In the genomic region with DNA sequence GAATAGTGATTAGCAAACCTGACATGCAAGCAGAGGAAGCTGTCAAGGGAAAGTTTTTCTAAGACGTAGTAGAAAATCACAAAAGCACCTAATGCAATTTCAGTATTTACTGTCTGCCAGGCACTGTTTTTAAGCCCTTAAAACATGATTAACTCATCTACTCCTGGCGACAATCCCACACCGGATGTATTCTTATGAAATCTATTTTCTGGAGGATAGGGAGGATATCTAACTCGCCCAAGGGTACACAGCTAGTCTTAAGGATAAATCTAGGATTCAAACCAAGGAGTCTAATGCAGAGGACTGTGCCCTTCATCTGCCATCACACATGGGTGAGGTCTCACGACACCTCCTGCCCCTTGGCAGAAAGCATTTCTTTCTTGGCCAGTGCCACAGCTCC, we compare ENCODE assay signal across 18 cellular contexts. TPM values are rescaled to one million over a fixed set of nuclear protein-coding genes. Genes with fewer than 3 reads are reported as not detected.
A peak's percentile ranks its signal among the peaks of the same experiment; 100 is the strongest.
DNase-seq lines count a peak whose midpoint lies in the region; ATAC-seq and TF ChIP-seq lines count a peak whose summit lies in the region.
"Had no signal": no experiment of that assay in that cellular context is flagged by ENCODE, and none has a peak within 500 bp of the region (broad histone marks: within the 10 kb centered on the region; RNA-seq: fewer than 3 reads in every experiment).

No MANE protein-coding gene starts in this region.

- intact Hi-C loops in spleen (cut with DNase I; ENCODE audit: low total_unique reads): no loop called here

- H3K36me3 ChIP-seq in adipocyte (ENCODE audit: control insufficient read depth, insufficient read depth, low read length, severe bottlenecking) (no peaks in the 10 kb centered on the region), spleen (no peaks in the 10 kb centered on the region)
- H3K36me3 ChIP-seq: brain microvascular endothelial cell, left lung, ovary had no signal

- no peak for TF ChIP-seq POLR2A in spleen (IDR thresholded peaks at IDR 0.05)

- H3K27me3 ChIP-seq in adipocyte (replicated peaks; ENCODE audit: control insufficient read depth, insufficient read depth, low read length) (peaks cover 5% of the 10 kb centered on the region), spleen (replicated peaks in 1 of 7) (peaks cover 0 to 16% (median 0%) of the 10 kb centered on the region in 7 donors)
- H3K27me3 ChIP-seq: brain microvascular endothelial cell, left lung, ovary had no signal

- H3K4me3 ChIP-seq in adipocyte (ENCODE audit: low read length): peak overlapping the region; percentile 19
- no peak overlapping the region for H3K4me3 ChIP-seq in spleen
- H3K4me3 ChIP-seq: left lung, ovary, skin epidermis had no signal

- WGBS in spleen, 5 donors: 55 to 81% (median 62%) methylated on average over 5 of the region's 5 CpGs

- no peak for TF ChIP-seq CTCF in spleen (IDR thresholded peaks at IDR 0.05 in 8 of 11, conservative IDR thresholded peaks at IDR 0.05 in 3 of 11)

- H3K4me1 ChIP-seq in adipocyte (ENCODE audit: control insufficient read depth, insufficient read depth, low read length) (peaks cover 51% of the 10 kb centered on the region), spleen (peaks cover 5 to 33% (median 25%) of the 10 kb centered on the region in 6 donors)

- ATAC-seq in HG02763 (IDR thresholded peaks at IDR 0.05; ENCODE audit: unreplicated experiment): no peak

- H3K9me3 ChIP-seq in adipocyte (ENCODE audit: control insufficient read depth, low read length): no peaks in the 10 kb centered on the region
- no peaks in the 10 kb centered on the region for H3K9me3 ChIP-seq in spleen
- H3K9me3 ChIP-seq: left lung, ovary had no signal

- peak overlapping the region in 5 of 8 donors; percentile 53 to 67 (median 65) for H3K27ac ChIP-seq in spleen
- H3K27ac ChIP-seq: brain microvascular endothelial cell, left lung, ovary, skin epidermis had no signal

- DNase-seq in HT1080 (ENCODE audit: low read depth) (peak; percentile 9), adipocyte (ENCODE audit: low read depth) (peak; percentile 80), fibroblast of the conjunctiva (ENCODE audit: low read depth) (peak; percentile 66), spleen (no peak), NCI-H1694 (lab: John Stamatoyannopoulos, UW) (no peak), KG1 (lab: John Stamatoyannopoulos, UW) (no peak)
- DNase-seq: activated CD4-positive, alpha-beta T cell treated with anti-CD3 and anti-CD28 coated beads, Interleukin-2, amount 10 ng/mL, durations not matched to agents 7 days and 5 days; activated naive CD4-positive, alpha-beta T cell treated with anti-CD3 and anti-CD28 coated beads, Interleukin-2, amount 10 ng/mL, durations not matched to agents 7 days and 5 days; activated T-cell treated with anti-CD3 and anti-CD28 coated beads for 4 hours; brain microvascular endothelial cell; CD4-positive, CD25-positive, alpha-beta regulatory T cell; GOT3; left lung; NCI-H2081; NCI-H524 had no signal

- no peak overlapping the region for H3K9ac ChIP-seq in adipocyte (ENCODE audit: low read length)

RNA-seq across cellular contexts. Expression of a gene that starts 47.8 kb away (rescaled TPM):
- total RNA-seq in HT1080 (2014; rRNA removed; shearing (Covaris generic)): 30.2 and 37.9 TPM in 2 replicates
- polyA plus RNA-seq in HT1080 (2015; cell fraction: cytosol; rRNA removed): 18.1 and 21.2 TPM in 2 replicates
- 37.0 and 39.9 TPM in 2 replicates for polyA plus RNA-seq in HT1080 (2015; cell fraction: nucleus; rRNA removed)
- 10 to 100 TPM in 5 of 7 donors, 1 to 10 TPM in 2; 8.6 to 22.5 (median 14.4) TPM for total RNA-seq in spleen
- polyA plus RNA-seq in spleen: 1 to 10 TPM; 5.0 to 9.3 (median 6.4) TPM

Comparison
In these comparisons a context has a peak if more than half of its experiments do, and no peak if none do; other contexts are left out.
1. DNase-seq: peak in HT1080 (single experiment), adipocyte (single experiment) and fibroblast of the conjunctiva (single experiment); none in spleen (single experiment), NCI-H1694 (single experiment) and KG1 (single experiment).